ENCODE assay signal across 8 cellular contexts in the genomic region with DNA sequence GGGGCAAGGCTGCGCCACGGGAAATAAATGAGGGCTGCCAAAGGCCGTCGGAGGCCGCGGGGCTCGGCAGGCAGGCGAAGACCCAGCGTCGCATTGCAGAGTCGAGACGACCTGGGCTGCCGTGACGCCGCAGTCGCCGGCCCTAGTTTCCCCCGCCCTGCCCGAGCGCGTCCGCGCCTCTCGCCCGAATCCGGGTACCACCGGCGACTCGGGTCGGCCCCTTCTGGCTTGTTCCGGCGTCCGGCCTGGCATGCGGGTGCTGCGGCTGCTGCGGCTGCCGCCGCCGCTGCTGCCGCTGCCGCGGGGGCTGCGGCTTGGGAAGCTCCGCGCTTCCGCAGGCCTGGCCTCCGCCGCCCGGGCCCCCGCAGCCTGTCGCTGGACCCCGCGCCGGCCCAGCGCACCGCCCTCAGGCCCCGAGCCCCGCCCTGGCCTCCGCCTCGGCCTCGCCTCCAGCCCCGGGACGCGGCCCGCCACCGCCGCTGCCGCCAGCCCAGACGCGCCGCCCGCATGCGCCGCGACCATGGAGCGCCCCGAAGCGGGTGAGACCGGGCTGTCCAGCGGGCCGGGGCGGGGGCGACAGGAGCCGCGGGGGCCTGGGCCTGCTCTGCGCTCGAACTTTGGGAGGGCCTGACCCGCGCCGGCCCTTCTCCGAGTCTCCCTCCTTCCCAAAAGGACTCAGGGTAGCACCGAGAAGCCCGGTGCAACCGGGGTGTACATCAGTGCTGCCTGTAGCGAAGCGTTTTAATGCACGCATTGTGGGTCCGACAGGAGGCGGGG. TPM values are rescaled to one million over a fixed set of nuclear protein-coding genes. Genes with fewer than 3 reads are reported as not detected.
A peak's percentile ranks its signal among the peaks of the same experiment; 100 is the strongest.
DNase-seq lines count a peak whose midpoint lies in the region; ATAC-seq and TF ChIP-seq lines count a peak whose summit lies in the region.

Gene AKAP7, plus strand, starts transcription at position 224 of the 777 bp plus-strand sequence. Its CDS starts 297 bp downstream, at position 521.

- H3K27ac Mint-ChIP-seq in activated B cell treated with CpG ODN at 0.5 μM for 24 hours: peak within 1 kb of the TSS; percentile 95

- no peak for TF ChIP-seq CTCF in activated B cell treated with CpG ODN at 0.5 μM for 24 hours (IDR thresholded peaks at IDR 0.05)

- peak within 1 kb of the TSS; percentile 16; the same call in 1 of the 2 replicates for H3K4me3 ChIP-seq in Jurkat, Clone E6-1 (ENCODE audit: low read length)

- DNase-seq in EH (ENCODE audit: low read depth): peak; percentile 73
- DNase-seq in Jurkat, Clone E6-1 (ENCODE audit: low read depth, low spot score): no peak
- DNase-seq in activated B cell treated with CpG ODN at 0.5 μM for 24 hours: peak; percentile 68
- peak; percentile 47 for DNase-seq in central memory CD4-positive, alpha-beta T cell
- DNase-seq in iris pigment epithelial cell (ENCODE audit: low read depth): peak; percentile 53
- peak; percentile 20 to 48 for DNase-seq in stimulated activated CD4-positive, alpha-beta T cell treated with anti-CD3 and anti-CD28 coated beads, Interleukin-12 subunit alpha, Interleukin-12 subunit beta, amount 100 ng/mL, for 24 hours (ENCODE audit: low read depth in 2 of 2)
- no peak for DNase-seq in NCI-H1694 (lab: John Stamatoyannopoulos, UW)

- ATAC-seq in GM21723 (IDR thresholded peaks at IDR 0.05; ENCODE audit: unreplicated experiment): peak; percentile 80
- peak; percentile 76 for ATAC-seq in activated B cell treated with CpG ODN at 0.5 μM for 24 hours (ENCODE audit: low read depth)

- H3K4me3 Mint-ChIP-seq in activated B cell treated with CpG ODN at 0.5 μM for 24 hours: peak within 1 kb of the TSS; percentile 96

- H3K36me3 Mint-ChIP-seq in activated B cell treated with CpG ODN at 0.5 μM for 24 hours (ENCODE audit: low read depth): peaks cover 5% of the 10 kb centered on the region

- no peaks in the 10 kb centered on the region for H3K27me3 Mint-ChIP-seq in activated B cell treated with CpG ODN at 0.5 μM for 24 hours

- intact Hi-C loops in activated B cell treated with CpG ODN at 0.5 μM for 24 hours (cut with micrococcal nuclease): loop anchor here (1.0 to 5.0 kb wide), 5 partner anchors 62 to 1643 kb away; partner anchors contain the start of genes EPB41L2 and MED23

- H3K9me3 Mint-ChIP-seq in activated B cell treated with CpG ODN at 0.5 μM for 24 hours: no peaks in the 10 kb centered on the region

- peaks cover 26% of the 10 kb centered on the region for H3K4me1 Mint-ChIP-seq in activated B cell treated with CpG ODN at 0.5 μM for 24 hours

- CTCF ChIA-PET in activated B cell treated with CpG ODN at 0.5 μM for 24 hours (lab: Charles Lee): no interaction called here

- POLR2A ChIA-PET in activated B cell treated with CpG ODN at 0.5 μM for 24 hours (lab: Charles Lee): no interaction called here

RNA-seq across cellular contexts. Expression of gene AKAP7, which starts in this region (rescaled TPM):
- 3.4 TPM for polyA plus RNA-seq in Jurkat, Clone E6-1 (2012; ENCODE audit: insufficient read depth, insufficient read length)
- 4.1 TPM in 2 replicates for total RNA-seq in activated B cell treated with CpG ODN at 0.5 μM for 24 hours

Comparison
In these comparisons a context has a peak if more than half of its experiments do, and no peak if none do; other contexts are left out.
1. DNase-seq: peak in EH (single experiment), activated B cell treated with CpG ODN at 0.5 μM for 24 hours (single experiment), central memory CD4-positive, alpha-beta T cell (single experiment), iris pigment epithelial cell (single experiment) and stimulated activated CD4-positive, alpha-beta T cell treated with anti-CD3 and anti-CD28 coated beads, Interleukin-12 subunit alpha, Interleukin-12 subunit beta, amount 100 ng/mL, for 24 hours (2 of 2); none in Jurkat, Clone E6-1 (single experiment) and NCI-H1694 (single experiment).